ENCODE assay signal across 9 cellular contexts in the genomic region with DNA sequence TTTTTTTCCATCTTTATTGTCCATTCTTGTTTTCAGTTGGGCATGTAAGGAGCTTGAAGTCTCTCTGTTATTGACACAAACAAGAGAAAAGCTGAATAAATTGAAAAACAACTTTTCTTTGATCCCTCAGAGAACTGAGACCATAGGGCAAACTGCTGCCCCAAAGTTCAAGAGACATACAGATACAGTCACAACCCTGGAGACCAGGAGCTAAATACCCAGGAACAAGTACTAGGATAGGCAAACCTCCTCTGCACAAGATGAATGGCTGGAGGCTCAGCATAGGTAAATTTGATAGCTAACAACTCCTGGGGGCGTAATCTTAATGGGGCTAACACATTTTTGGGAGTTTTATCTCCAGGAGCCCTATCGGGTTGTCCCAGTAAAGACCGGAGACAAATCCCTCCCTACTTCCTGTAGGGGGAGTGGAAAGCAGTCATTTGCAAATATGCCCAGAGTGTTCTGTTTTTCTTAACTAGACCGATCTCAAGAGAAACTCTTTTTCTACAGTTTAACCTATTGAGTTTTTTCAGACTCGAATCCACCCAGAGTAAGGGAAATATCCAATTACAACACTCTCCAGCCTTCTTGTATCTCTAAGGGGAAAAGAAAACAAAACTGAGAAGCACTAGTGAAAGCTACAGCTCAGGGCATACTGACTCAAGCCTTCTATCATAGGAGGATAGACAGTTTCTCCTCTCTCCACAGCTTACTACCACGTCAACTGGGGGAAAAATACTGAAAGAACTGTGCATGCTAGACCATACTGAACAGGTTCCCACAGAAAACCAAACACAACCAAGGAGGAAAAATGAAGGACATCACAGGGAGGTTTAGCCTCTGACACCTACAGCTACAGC. TPM values are rescaled to one million over a fixed set of nuclear protein-coding genes. Genes with fewer than 3 reads are reported as not detected.
DNase-seq lines count a peak whose midpoint lies in the region; ATAC-seq and TF ChIP-seq lines count a peak whose summit lies in the region.
"Had no signal": no experiment of that assay in that cellular context is flagged by ENCODE, and none has a peak within 500 bp of the region (broad histone marks: within the 10 kb centered on the region; RNA-seq: fewer than 3 reads in every experiment).

No MANE protein-coding gene starts in this region.

- no peak overlapping the region for H3K27ac Mint-ChIP-seq in CD4-positive, alpha-beta T cell

- POLR2A ChIA-PET in CD4-positive, alpha-beta T cell (lab: Charles Lee), result no interaction called here

- no peaks in the 10 kb centered on the region for H3K36me3 Mint-ChIP-seq in CD4-positive, alpha-beta T cell (ENCODE audit: low read depth)

- H3K9me3 ChIP-seq in CD4-positive, alpha-beta T cell (ENCODE audit: control insufficient read depth, low read length), result no peaks in the 10 kb centered on the region
- H3K9me3 ChIP-seq in psoas muscle, result no peaks in the 10 kb centered on the region

- no peak overlapping the region for H3K4me3 ChIP-seq in KMS-11 (IDR thresholded peaks at IDR 0.05; ENCODE audit: insufficient read depth, low read depth, low read length)
- H3K4me3 ChIP-seq in fibroblast of mammary gland (ENCODE audit: control insufficient read depth, low read depth, low read length), result no peak overlapping the region
- H3K4me3 ChIP-seq in psoas muscle, result no peak overlapping the region

- H3K9ac ChIP-seq in KMS-11, result no peak overlapping the region

- H3K4me1 ChIP-seq in KMS-11 (ENCODE audit: low read depth, poor library complexity, severe bottlenecking), result no peaks in the 10 kb centered on the region
- no peaks in the 10 kb centered on the region for H3K4me1 ChIP-seq in psoas muscle

- no peak overlapping the region for H3K4me2 ChIP-seq in KMS-11

- ATAC-seq in GM21737 (IDR thresholded peaks at IDR 0.05; ENCODE audit: unreplicated experiment), result peak; percentile 75
- no peak for ATAC-seq in CD4-positive, alpha-beta T cell (ENCODE audit: poor library complexity)
- no peak for ATAC-seq in GM18519 (IDR thresholded peaks at IDR 0.05; ENCODE audit: low FRiP score, unreplicated experiment)
- no peak for ATAC-seq in psoas muscle

- H4K20me1 ChIP-seq in KMS-11 (ENCODE audit: insufficient read depth), result no peaks in the 10 kb centered on the region

- intact Hi-C loops in CD4-positive, alpha-beta T cell (cut with DNase I, micrococcal nuclease), result no loop called here
- intact Hi-C loops in psoas muscle (cut with DNase I), result no loop called here

- no peaks in the 10 kb centered on the region for H3K27me3 ChIP-seq in KMS-11 (ENCODE audit: insufficient read depth, low read depth)
- peaks cover 5% of the 10 kb centered on the region for H3K27me3 ChIP-seq in CD4-positive, alpha-beta T cell (ENCODE audit: control insufficient read depth, insufficient read depth, low read length)
- no peaks in the 10 kb centered on the region for H3K27me3 ChIP-seq in psoas muscle (ENCODE audit: insufficient read depth in 3 of 3, low read length in 2 of 3)

- H3K4me1 Mint-ChIP-seq in CD4-positive, alpha-beta T cell (ENCODE audit: low read depth), result peaks cover 5% of the 10 kb centered on the region

- WGBS in psoas muscle, 3 donors, result 25 to 32% (median 28%) methylated on average over 6 of the region's 6 CpGs

- no peaks in the 10 kb centered on the region for H3K27me3 Mint-ChIP-seq in CD4-positive, alpha-beta T cell

- TF ChIP-seq CTCF in KMS-11 (conservative IDR thresholded peaks at IDR 0.05; ENCODE audit: low read depth, low read length) (no peak), fibroblast of mammary gland (conservative IDR thresholded peaks at IDR 0.05; ENCODE audit: control insufficient read depth, insufficient read depth, low read depth, low read length) (peak; percentile 10), psoas muscle (IDR thresholded peaks at IDR 0.05) (no peak)
- TF ChIP-seq CTCF in CD4-positive, alpha-beta T cell (IDR thresholded peaks at IDR 0.05), result no peak

- no peak overlapping the region for H3K4me3 Mint-ChIP-seq in CD4-positive, alpha-beta T cell

- H3K36me3 ChIP-seq in KMS-11 (ENCODE audit: insufficient read depth), result no peaks in the 10 kb centered on the region
- H3K36me3 ChIP-seq in psoas muscle (ENCODE audit: insufficient read depth in 1 of 2, low read depth in 1 of 2), result no peaks in the 10 kb centered on the region

- no peak overlapping the region for H3K27ac ChIP-seq in KMS-11
- no peak overlapping the region for H3K27ac ChIP-seq in CD4-positive, alpha-beta T cell (ENCODE audit: low read depth, low read length)
- H3K27ac ChIP-seq in psoas muscle, result no peak overlapping the region

- H2AFZ ChIP-seq in KMS-11 (ENCODE audit: low read depth), result 0 out of 2 replicates have a peak overlapping the region, but pooled peaks have one; percentile 26

- CTCF ChIA-PET in CD4-positive, alpha-beta T cell (lab: Charles Lee), result no interaction called here

- H3K9me3 Mint-ChIP-seq in CD4-positive, alpha-beta T cell, result no peaks in the 10 kb centered on the region

- DNase-seq in ELR (ENCODE audit: low read depth), result peak; percentile 19
- DNase-seq in fibroblast of mammary gland (ENCODE audit: low read depth), result peak; percentile 1
- DNase-seq in CD4-positive, alpha-beta T cell, result no peak
- DNase-seq in activated CD4-positive, alpha-beta T cell treated with anti-CD3 and anti-CD28 coated beads for 1 hour, result no peak
- no peak for DNase-seq in psoas muscle

- H3K79me2 ChIP-seq in KMS-11 (ENCODE audit: insufficient read depth, low read depth), result no peaks in the 10 kb centered on the region

RNA-seq across cellular contexts. Expression of a gene that starts 23.1 kb away (rescaled TPM):
- total RNA-seq in CD4-positive, alpha-beta T cell, result not detected
- total RNA-seq in psoas muscle, result not detected
- not detected for polyA plus RNA-seq in psoas muscle
- total RNA-seq: lung microvascular endothelial cell had no signal

RNA-seq across cellular contexts. Expression of a gene that starts 25.3 kb away (rescaled TPM):
- not detected for total RNA-seq in CD4-positive, alpha-beta T cell
- not detected for total RNA-seq in psoas muscle
- polyA plus RNA-seq in psoas muscle, result under 1 TPM in 1 of 3 donors, not detected in 2; 0.08 TPM
- total RNA-seq: lung microvascular endothelial cell had no signal

RNA-seq across cellular contexts. Expression of a gene that starts 34.2 kb away (rescaled TPM):
- total RNA-seq in CD4-positive, alpha-beta T cell, result 10 to 100 TPM; 48.7 to 54.7 TPM
- total RNA-seq in psoas muscle, result 10 to 100 TPM; 13.1 to 20.5 (median 15.5) TPM
- polyA plus RNA-seq in psoas muscle, result 10 to 100 TPM; 13.7 to 33.7 (median 25.2) TPM

Comparison
In these comparisons a context has a peak if more than half of its experiments do, and no peak if none do; other contexts are left out.
1. DNase-seq: peak in ELR (single experiment) and fibroblast of mammary gland (single experiment); none in CD4-positive, alpha-beta T cell (0 of 10), activated CD4-positive, alpha-beta T cell treated with anti-CD3 and anti-CD28 coated beads for 1 hour (single experiment) and psoas muscle (0 of 2).